In the genomic region with DNA sequence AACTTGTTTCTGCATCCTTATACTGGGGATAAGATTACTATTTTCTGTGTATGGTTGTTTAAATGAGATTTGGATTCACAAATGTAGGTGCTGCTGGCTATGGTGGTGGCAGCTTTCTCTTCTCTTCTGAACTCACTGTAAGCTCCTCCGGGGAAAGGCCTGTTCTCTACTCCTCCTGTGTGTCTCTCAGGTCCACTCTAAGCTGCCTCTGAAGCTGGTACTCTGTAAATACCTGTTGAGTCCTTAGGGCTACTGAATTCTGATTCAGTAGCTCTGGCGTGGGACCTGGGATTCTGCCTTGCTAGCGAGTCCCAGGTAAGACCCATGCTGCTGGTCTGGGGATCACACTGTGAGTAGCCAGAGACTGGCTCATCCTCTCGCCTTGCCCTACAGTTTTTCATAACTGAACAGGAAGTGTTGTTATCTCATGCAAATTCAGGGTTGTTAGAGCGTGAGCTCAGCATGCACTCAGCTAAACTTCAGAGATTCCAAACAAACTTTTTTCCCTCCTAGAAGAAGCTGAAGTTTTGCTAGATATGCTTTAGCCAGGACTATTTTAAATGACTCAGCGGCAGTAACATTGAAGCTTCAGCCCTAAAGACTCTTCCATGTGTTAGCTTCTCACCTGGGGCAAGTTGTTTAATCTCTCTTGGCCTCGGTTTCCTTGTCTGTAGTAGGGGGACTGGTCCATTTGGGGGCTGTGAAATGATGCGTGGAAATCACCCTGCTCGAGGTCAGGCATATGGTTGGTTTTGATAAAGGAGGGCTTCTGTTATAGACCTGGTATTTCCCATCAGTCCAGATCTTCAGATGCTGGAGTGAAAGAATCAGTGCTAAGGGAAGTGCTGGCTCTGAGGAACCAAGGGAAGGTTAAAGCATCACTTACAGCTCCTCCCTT, we compare ENCODE assay signal across 13 cellular contexts.
DNase-seq lines count a peak whose midpoint lies in the region; ATAC-seq, FAIRE-seq and TF ChIP-seq lines count a peak whose summit lies in the region.
"Had no signal": no experiment of that assay in that cellular context is flagged by ENCODE, and none has a peak within 500 bp of the region (broad histone marks: within the 10 kb centered on the region; RNA-seq: fewer than 3 reads in every experiment).

No MANE protein-coding gene starts in this region.

- DNase-seq in GM12891 (ENCODE audit: insufficient read length, low spot score) = no peak
- DNase-seq in NAMALWA (ENCODE audit: low spot score) = peak; percentile 81
- peak; percentile 52 for DNase-seq in kidney tubule cell (ENCODE audit: low spot score)
- no peak for DNase-seq in breast epithelium (ENCODE audit: low spot score in 2 of 2)
- DNase-seq in osteocyte (ENCODE audit: extremely low spot score, unreplicated experiment) = no peak
- DNase-seq in NCI-H2227 treated with DMSO at 0.1 percent for 48 hours (lab: John Stamatoyannopoulos, UW) = no peak
- DNase-seq: activated CD8-positive, alpha-beta memory T cell treated with anti-CD3 and anti-CD28 coated beads, Interleukin-2, amount 10 ng/mL, durations not matched to agents 7 days and 5 days; HCEC 1CT; KBM-7; psoas muscle; SW 1271 had no signal

- H3K9me3 Mint-ChIP-seq in osteocyte (ENCODE audit: unreplicated experiment) = no peaks in the 10 kb centered on the region

- no peaks in the 10 kb centered on the region for H3K4me1 Mint-ChIP-seq in osteocyte (ENCODE audit: unreplicated experiment)
- H3K4me1 Mint-ChIP-seq: activated CD8-positive, alpha-beta memory T cell treated with anti-CD3 and anti-CD28 coated beads, Interleukin-2, amount 10 ng/mL, durations not matched to agents 7 days and 5 days had no signal

- H3K4me3 Mint-ChIP-seq in osteocyte (ENCODE audit: unreplicated experiment) = no peak overlapping the region
- H3K4me3 Mint-ChIP-seq: activated CD8-positive, alpha-beta memory T cell treated with anti-CD3 and anti-CD28 coated beads, Interleukin-2, amount 10 ng/mL, durations not matched to agents 7 days and 5 days had no signal

- no peaks in the 10 kb centered on the region for H3K4me1 ChIP-seq in breast epithelium
- H3K4me1 ChIP-seq: psoas muscle had no signal

- no peaks in the 10 kb centered on the region for H3K36me3 Mint-ChIP-seq in osteocyte (ENCODE audit: unreplicated experiment)
- H3K36me3 Mint-ChIP-seq: activated CD8-positive, alpha-beta memory T cell treated with anti-CD3 and anti-CD28 coated beads, Interleukin-2, amount 10 ng/mL, durations not matched to agents 7 days and 5 days had no signal

- H3K27me3 ChIP-seq in breast epithelium = no peaks in the 10 kb centered on the region

- ATAC-seq in GM21786 (IDR thresholded peaks at IDR 0.05; ENCODE audit: unreplicated experiment) = peak; percentile 74
- ATAC-seq in GM19395 (IDR thresholded peaks at IDR 0.05; ENCODE audit: unreplicated experiment) = no peak
- ATAC-seq: activated CD8-positive, alpha-beta memory T cell treated with anti-CD3 and anti-CD28 coated beads, Interleukin-2, amount 10 ng/mL, durations not matched to agents 7 days and 5 days; psoas muscle had no signal

- TF ChIP-seq CTCF in breast epithelium (IDR thresholded peaks at IDR 0.05) (no peak), osteocyte (IDR thresholded peaks at IDR 0.05) (no peak)

- no peaks in the 10 kb centered on the region for H3K36me3 ChIP-seq in breast epithelium

- no peak overlapping the region for H3K27ac Mint-ChIP-seq in osteocyte (ENCODE audit: unreplicated experiment)
- H3K27ac Mint-ChIP-seq: activated CD8-positive, alpha-beta memory T cell treated with anti-CD3 and anti-CD28 coated beads, Interleukin-2, amount 10 ng/mL, durations not matched to agents 7 days and 5 days had no signal

- no peak overlapping the region for H3K27ac ChIP-seq in breast epithelium
- H3K27ac ChIP-seq: psoas muscle had no signal

- FAIRE-seq in GM12891 (lab: Jason Lieb, UNC) = no peak

- intact Hi-C loops in breast epithelium (cut with DNase I; ENCODE audit: low total_unique reads) = no loop called here

- no peaks in the 10 kb centered on the region for H3K9me3 ChIP-seq in breast epithelium
- H3K9me3 ChIP-seq: psoas muscle had no signal

- no peak for TF ChIP-seq POLR2A in GM12891 (IDR thresholded peaks at IDR 0.05; ENCODE audit: low read depth, low read length)
- TF ChIP-seq POLR2A in breast epithelium (IDR thresholded peaks at IDR 0.05) = no peak

- H3K27me3 Mint-ChIP-seq in osteocyte (ENCODE audit: unreplicated experiment) = no peaks in the 10 kb centered on the region
- H3K27me3 Mint-ChIP-seq: activated CD8-positive, alpha-beta memory T cell treated with anti-CD3 and anti-CD28 coated beads, Interleukin-2, amount 10 ng/mL, durations not matched to agents 7 days and 5 days had no signal

- H3K4me3 ChIP-seq in breast epithelium = no peak overlapping the region
- H3K4me3 ChIP-seq: psoas muscle had no signal

TF ChIP-seq in GM12891, 5 proteins besides CTCF, POLR2A, EP300 and RAD21:
- peak; percentile 22; the same call in 1 of the 2 replicates for TF ChIP-seq SPI1 (IDR thresholded peaks at IDR 0.05; ENCODE audit: low read depth, low read length)
- no peak for TF ChIP-seq TAF1 (IDR thresholded peaks at IDR 0.05; ENCODE audit: low read depth, low read length)
TF ChIP-seq in GM12891: peak in this region for 1.

Comparison
In these comparisons a context has a peak if more than half of its experiments do, and no peak if none do; other contexts are left out.
1. DNase-seq: peak in NAMALWA (single experiment) and kidney tubule cell (single experiment); none in GM12891 (single experiment), breast epithelium (0 of 2), osteocyte (single experiment) and NCI-H2227 treated with DMSO at 0.1 percent for 48 hours (single experiment).